29 cellular contexts compared by ENCODE assay signal in the genomic region with DNA sequence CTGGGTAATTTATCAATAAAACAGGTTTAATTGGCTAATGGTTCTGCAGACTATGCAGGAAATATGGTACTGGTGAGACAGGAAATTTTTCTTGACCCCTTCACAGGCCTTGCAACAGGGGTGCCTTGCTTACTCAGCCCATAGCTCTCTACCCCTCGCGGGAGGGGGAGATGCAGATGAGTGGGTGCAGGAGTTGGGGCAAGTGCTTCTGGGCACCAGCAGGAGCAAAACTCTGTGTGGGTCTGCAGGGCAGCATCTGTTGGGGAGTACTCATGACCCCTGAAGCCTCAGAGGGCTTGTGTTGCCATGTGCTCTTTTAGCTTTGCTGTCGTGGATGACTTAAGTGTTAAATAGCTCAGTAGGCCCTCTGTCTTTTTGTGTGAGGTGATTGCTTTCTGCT. TPM values are rescaled to one million over a fixed set of nuclear protein-coding genes. Genes with fewer than 3 reads are reported as not detected.
"Had no signal": no experiment of that assay in that cellular context is flagged by ENCODE, and none has a peak within 500 bp of the region (broad histone marks: within the 10 kb centered on the region; RNA-seq: fewer than 3 reads in every experiment).

No MANE protein-coding gene starts in this region.

- H3K9me3 Mint-ChIP-seq: activated B cell treated with CpG ODN at 0.5 μM for 24 hours; activated CD4-positive, alpha-beta memory T cell treated with anti-CD3 and anti-CD28 coated beads for 36 hours; activated naive CD4-positive, alpha-beta T cell treated with anti-CD3 and anti-CD28 coated beads for 36 hours; activated naive CD4-positive, alpha-beta T cell treated with anti-CD3 and anti-CD28 coated beads, Interleukin-2, amount 50 U/mL, for 72 hours; activated T-cell treated with anti-CD3 and anti-CD28 coated beads, Interleukin-2, amount 50 U/mL, for 4 hours; activated T-helper 1 cell treated with anti-CD3 and anti-CD28 coated beads, Interleukin-12 subunit alpha, Interleukin-12 subunit beta, Interleukin-2, Interleukin-4 antibody, amounts not matched to agents 30 ng/mL and 10 ng/mL and 1 ng/mL, durations not matched to agents 14 hours and 24 hours and 36 hours; T-helper 1 cell treated with Interleukin-12 subunit alpha and Interleukin-12 subunit beta and Interleukin-4 antibody, amounts not matched to agents 30 μg/mL and 1 μg/mL, for 36 hours; T-helper 2 cell treated with Interferon-gamma antibody and Interleukin-4, amounts not matched to agents 5 μg/mL and 100 μg/mL, for 36 hours had no signal

- H3K27ac Mint-ChIP-seq: activated B cell treated with CpG ODN at 0.5 μM for 24 hours; activated CD4-positive, alpha-beta memory T cell treated with anti-CD3 and anti-CD28 coated beads for 36 hours; activated naive CD4-positive, alpha-beta T cell treated with anti-CD3 and anti-CD28 coated beads for 36 hours; activated naive CD4-positive, alpha-beta T cell treated with anti-CD3 and anti-CD28 coated beads, Interleukin-2, amount 50 U/mL, for 72 hours; activated T-helper 1 cell treated with anti-CD3 and anti-CD28 coated beads, Interleukin-12 subunit alpha, Interleukin-12 subunit beta, Interleukin-2, Interleukin-4 antibody, amounts not matched to agents 30 ng/mL and 10 ng/mL and 1 ng/mL, durations not matched to agents 14 hours and 24 hours and 36 hours; T-helper 1 cell treated with Interleukin-12 subunit alpha and Interleukin-12 subunit beta and Interleukin-4 antibody, amounts not matched to agents 30 μg/mL and 1 μg/mL, for 36 hours; T-helper 2 cell treated with Interferon-gamma antibody and Interleukin-4, amounts not matched to agents 5 μg/mL and 100 μg/mL, for 36 hours had no signal

- H3K4me1 ChIP-seq: adrenal gland, body of pancreas, breast epithelium, SJCRH30 had no signal

- H3K27me3 ChIP-seq: adrenal gland, body of pancreas, breast epithelium, MG63, SJCRH30 had no signal

- H3K4me3 ChIP-seq: adrenal gland, body of pancreas, breast epithelium, MG63, SJCRH30, SK-N-MC had no signal

- H3K27me3 Mint-ChIP-seq: activated B cell treated with CpG ODN at 0.5 μM for 24 hours; activated CD4-positive, alpha-beta memory T cell treated with anti-CD3 and anti-CD28 coated beads for 36 hours had no signal

- H3K4me1 Mint-ChIP-seq: activated B cell treated with CpG ODN at 0.5 μM for 24 hours had no signal

- H3K36me3 ChIP-seq: adrenal gland, breast epithelium, MG63, SJCRH30 had no signal

- DNase-seq: activated B cell treated with CpG ODN at 0.5 μM for 24 hours; activated CD4-positive, alpha-beta memory T cell treated with anti-CD3 and anti-CD28 coated beads for 36 hours; activated CD4-positive, alpha-beta T cell treated with anti-CD3 and anti-CD28 coated beads for 4 hours; activated CD4-positive, alpha-beta T cell treated with anti-CD3 and anti-CD28 coated beads, Interleukin-2, amount 50 U/mL, for 1 hour; activated CD4-positive, CD25-positive, alpha-beta regulatory T cell treated with anti-CD3 and anti-CD28 coated beads, Interleukin-2, amount 50 U/mL, for 72 hours; activated CD8-positive, alpha-beta memory T cell treated with anti-CD3 and anti-CD28 coated beads, Interleukin-2, amount 50 U/mL, for 4 hours; activated gamma-delta T cell treated with Interleukin-2 at 50 U/mL for 16 hours; activated naive CD4-positive, alpha-beta T cell treated with anti-CD3 and anti-CD28 coated beads for 36 hours; activated T-cell treated with anti-CD3 and anti-CD28 coated beads for 4 hours; activated T-cell treated with anti-CD3 and anti-CD28 coated beads, Interleukin-2, amount 50 U/mL, for 4 hours; adrenal gland; body of pancreas; Kasumi-1; MG63; NCI-H1048; NCI-H1436 treated with DMSO at 0.1 percent for 48 hours; NCI-H1694 treated with DMSO at 0.1 percent for 48 hours; NCI-H2029; NCI-H345; NCI-H524 treated with DMSO at 0.1 percent for 48 hours; SHP77; SJCRH30 had no signal

- H3K9me3 ChIP-seq: adrenal gland, body of pancreas, MG63 had no signal

- H3K36me3 Mint-ChIP-seq: activated CD4-positive, alpha-beta memory T cell treated with anti-CD3 and anti-CD28 coated beads for 36 hours; activated naive CD4-positive, alpha-beta T cell treated with anti-CD3 and anti-CD28 coated beads, Interleukin-2, amount 50 U/mL, for 72 hours had no signal

- H3K4me3 Mint-ChIP-seq: activated B cell treated with CpG ODN at 0.5 μM for 24 hours; activated CD4-positive, alpha-beta memory T cell treated with anti-CD3 and anti-CD28 coated beads for 36 hours; activated naive CD4-positive, alpha-beta T cell treated with anti-CD3 and anti-CD28 coated beads for 36 hours; activated T-cell treated with anti-CD3 and anti-CD28 coated beads, Interleukin-2, amount 50 U/mL, for 4 hours; activated T-helper 1 cell treated with anti-CD3 and anti-CD28 coated beads, Interleukin-12 subunit alpha, Interleukin-12 subunit beta, Interleukin-2, Interleukin-4 antibody, amounts not matched to agents 30 ng/mL and 10 ng/mL and 1 ng/mL, durations not matched to agents 14 hours and 24 hours and 36 hours; T-helper 1 cell treated with Interleukin-12 subunit alpha and Interleukin-12 subunit beta and Interleukin-4 antibody, amounts not matched to agents 30 μg/mL and 1 μg/mL, for 36 hours; T-helper 2 cell treated with Interferon-gamma antibody and Interleukin-4, amounts not matched to agents 5 μg/mL and 100 μg/mL, for 36 hours had no signal

- ATAC-seq: activated naive CD4-positive, alpha-beta T cell treated with anti-CD3 and anti-CD28 coated beads, Interleukin-2, amount 50 U/mL, for 72 hours; activated T-cell treated with anti-CD3 and anti-CD28 coated beads, Interleukin-2, amount 50 U/mL, for 4 hours; body of pancreas; Panc1 had no signal

- H3K27ac ChIP-seq: adrenal gland, body of pancreas, breast epithelium, SJCRH30, SK-N-MC had no signal

RNA-seq across cellular contexts. Expression of a gene that starts 48.6 kb away (rescaled TPM):
- total RNA-seq: activated B cell treated with CpG ODN at 0.5 μM for 24 hours; activated CD4-positive, alpha-beta memory T cell treated with anti-CD3 and anti-CD28 coated beads for 36 hours; activated naive CD4-positive, alpha-beta T cell treated with anti-CD3 and anti-CD28 coated beads for 36 hours; activated naive CD4-positive, alpha-beta T cell treated with anti-CD3 and anti-CD28 coated beads, Interleukin-2, amount 50 U/mL, for 72 hours; activated T-helper 1 cell treated with anti-CD3 and anti-CD28 coated beads, Interleukin-12 subunit alpha, Interleukin-12 subunit beta, Interleukin-2, Interleukin-4 antibody, amounts not matched to agents 30 ng/mL and 10 ng/mL and 1 ng/mL, durations not matched to agents 14 hours and 24 hours and 36 hours had no signal
